1 cellular context compared by ENCODE assay signal in the genomic region with DNA sequence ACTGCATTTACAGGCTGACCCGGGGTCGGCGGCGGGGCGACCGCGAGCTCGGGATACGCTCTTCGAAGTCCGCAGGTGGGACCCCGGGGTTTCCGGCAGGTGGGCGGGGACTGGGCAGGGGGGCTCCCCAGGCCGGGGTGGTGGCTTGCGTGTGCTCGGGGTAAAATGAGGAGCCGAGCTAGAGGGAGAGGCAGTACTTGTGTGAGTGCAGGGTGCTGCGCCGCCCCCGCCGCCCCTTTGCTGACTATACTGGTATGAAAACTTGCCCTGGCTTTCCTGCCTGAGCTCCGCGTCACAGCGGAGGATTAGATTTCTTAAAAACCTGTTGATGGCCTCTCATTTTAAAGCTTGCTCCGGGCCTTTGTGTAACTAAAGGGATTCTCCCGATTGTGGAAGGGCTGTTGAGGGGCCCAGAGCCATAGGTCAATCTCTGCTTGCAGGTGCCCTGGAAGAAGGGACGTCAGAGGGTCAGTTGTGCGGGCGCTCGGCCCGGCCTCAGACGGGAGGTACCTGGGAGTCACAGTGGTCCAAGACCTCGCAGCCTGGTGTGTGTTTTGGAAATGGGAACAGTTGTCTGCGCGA.
TF ChIP-seq lines count a peak whose summit lies in the region.

No MANE protein-coding gene starts in this region.

TF ChIP-seq in HEK293, 187 proteins besides CTCF, POLR2A, EP300 and RAD21 (continued from another document):
- TF ChIP-seq ZNF324 (tag by site-specific recombination; IDR thresholded peaks at IDR 0.05) (no peak), ZNF558 (tag by site-specific recombination; IDR thresholded peaks at IDR 0.05) (no peak), ZFHX2 (tag by site-specific recombination; conservative IDR thresholded peaks at IDR 0.05) (peak; percentile 49), ZIC2 (tag by site-specific recombination; IDR thresholded peaks at IDR 0.05) (no peak), SETDB1 (IDR thresholded peaks at IDR 0.05; ENCODE audit: insufficient read length, low read length) (no peak), GLIS1 (tag by site-specific recombination; IDR thresholded peaks at IDR 0.05) (peak; percentile 30; the same call in 1 of the 2 replicates), ZNF354C (tag by site-specific recombination; IDR thresholded peaks at IDR 0.05; ENCODE audit: borderline replicate concordance, low read depth) (no peak), ZNF112 (tag by site-specific recombination; IDR thresholded peaks at IDR 0.05) (no peak), SP2 (tag by site-specific recombination; IDR thresholded peaks at IDR 0.05) (peak; percentile 48), ZNF132 (tag by site-specific recombination; IDR thresholded peaks at IDR 0.05; ENCODE audit: borderline replicate concordance) (no peak), MZF1 (tag by site-specific recombination; IDR thresholded peaks at IDR 0.05; ENCODE audit: borderline replicate concordance) (no peak), ZNF169 (tag by site-specific recombination; IDR thresholded peaks at IDR 0.05) (no peak), KLF16 (tag by site-specific recombination; IDR thresholded peaks at IDR 0.05) (no peak), ZNF529 (tag by site-specific recombination; IDR thresholded peaks at IDR 0.05; ENCODE audit: insufficient replicate concordance) (no peak), ZNF48 (tag by site-specific recombination; IDR thresholded peaks at IDR 0.05) (no peak), RBAK (tag by site-specific recombination; IDR thresholded peaks at IDR 0.05) (no peak)
- TF ChIP-seq, protein P1, sequence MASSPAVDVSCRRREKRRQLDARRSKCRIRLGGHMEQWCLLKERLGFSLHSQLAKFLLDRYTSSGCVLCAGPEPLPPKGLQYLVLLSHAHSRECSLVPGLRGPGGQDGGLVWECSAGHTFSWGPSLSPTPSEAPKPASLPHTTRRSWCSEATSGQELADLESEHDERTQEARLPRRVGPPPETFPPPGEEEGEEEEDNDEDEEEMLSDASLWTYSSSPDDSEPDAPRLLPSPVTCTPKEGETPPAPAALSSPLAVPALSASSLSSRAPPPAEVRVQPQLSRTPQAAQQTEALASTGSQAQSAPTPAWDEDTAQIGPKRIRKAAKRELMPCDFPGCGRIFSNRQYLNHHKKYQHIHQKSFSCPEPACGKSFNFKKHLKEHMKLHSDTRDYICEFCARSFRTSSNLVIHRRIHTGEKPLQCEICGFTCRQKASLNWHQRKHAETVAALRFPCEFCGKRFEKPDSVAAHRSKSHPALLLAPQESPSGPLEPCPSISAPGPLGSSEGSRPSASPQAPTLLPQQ (tag by site-specific recombination; IDR thresholded peaks at IDR 0.05), result no peak
- TF ChIP-seq, protein P2, sequence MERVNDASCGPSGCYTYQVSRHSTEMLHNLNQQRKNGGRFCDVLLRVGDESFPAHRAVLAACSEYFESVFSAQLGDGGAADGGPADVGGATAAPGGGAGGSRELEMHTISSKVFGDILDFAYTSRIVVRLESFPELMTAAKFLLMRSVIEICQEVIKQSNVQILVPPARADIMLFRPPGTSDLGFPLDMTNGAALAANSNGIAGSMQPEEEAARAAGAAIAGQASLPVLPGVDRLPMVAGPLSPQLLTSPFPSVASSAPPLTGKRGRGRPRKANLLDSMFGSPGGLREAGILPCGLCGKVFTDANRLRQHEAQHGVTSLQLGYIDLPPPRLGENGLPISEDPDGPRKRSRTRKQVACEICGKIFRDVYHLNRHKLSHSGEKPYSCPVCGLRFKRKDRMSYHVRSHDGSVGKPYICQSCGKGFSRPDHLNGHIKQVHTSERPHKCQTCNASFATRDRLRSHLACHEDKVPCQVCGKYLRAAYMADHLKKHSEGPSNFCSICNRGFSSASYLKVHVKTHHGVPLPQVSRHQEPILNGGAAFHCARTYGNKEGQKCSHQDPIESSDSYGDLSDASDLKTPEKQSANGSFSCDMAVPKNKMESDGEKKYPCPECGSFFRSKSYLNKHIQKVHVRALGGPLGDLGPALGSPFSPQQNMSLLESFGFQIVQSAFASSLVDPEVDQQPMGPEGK (tag by site-specific recombination; IDR thresholded peaks at IDR 0.05), result peak; percentile 49
